Comparison of ENCODE assay signal across 18 cellular contexts in the genomic region with DNA sequence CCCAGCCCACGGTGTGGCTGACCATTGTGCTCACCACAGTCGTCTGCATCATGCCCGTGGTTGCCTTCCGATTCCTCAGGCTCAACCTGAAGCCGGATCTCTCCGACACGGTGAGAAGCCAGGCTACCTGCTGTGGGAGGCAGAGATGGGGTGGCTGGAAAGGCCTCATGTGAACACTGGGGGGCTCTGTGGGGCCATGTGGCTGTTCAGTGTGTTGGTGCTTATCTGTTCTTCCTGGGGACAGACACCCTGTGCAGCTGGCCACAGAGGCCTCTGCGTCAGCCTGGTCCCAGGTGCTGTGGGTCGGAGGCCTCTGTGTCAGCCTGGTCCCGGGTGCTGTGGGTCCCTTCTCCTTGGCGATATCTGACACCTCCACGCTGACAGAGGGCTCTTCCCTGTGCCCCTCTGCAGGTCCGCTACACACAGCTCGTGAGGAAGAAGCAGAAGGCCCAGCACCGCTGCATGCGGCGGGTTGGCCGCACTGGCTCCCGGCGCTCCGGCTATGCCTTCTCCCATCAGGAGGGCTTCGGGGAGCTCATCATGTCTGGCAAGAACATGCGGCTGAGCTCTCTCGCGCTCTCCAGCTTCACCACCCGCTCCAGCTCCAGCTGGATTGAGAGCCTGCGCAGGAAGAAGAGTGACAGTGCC. TPM values are rescaled to one million over a fixed set of nuclear protein-coding genes. Genes with fewer than 3 reads are reported as not detected.
DNase-seq lines count a peak whose midpoint lies in the region; ATAC-seq and TF ChIP-seq lines count a peak whose summit lies in the region.
"Had no signal": no experiment of that assay in that cellular context is flagged by ENCODE, and none has a peak within 500 bp of the region (broad histone marks: within the 10 kb centered on the region; RNA-seq: fewer than 3 reads in every experiment).

No MANE protein-coding gene starts in this region.

- no peaks in the 10 kb centered on the region for H3F3A ChIP-seq in PC-9 (ENCODE audit: insufficient read depth, low read depth)

- TF ChIP-seq CTCF in GM06990 (IDR thresholded peaks at IDR 0.05; ENCODE audit: insufficient read depth, low read length, poor library complexity, severe bottlenecking) (peak; percentile 27), PC-9 (conservative IDR thresholded peaks at IDR 0.05) (peak; percentile 29; the same call in 1 of the 2 replicates)

- H3K36me3 Mint-ChIP-seq in CD4-positive, CD25-positive, alpha-beta regulatory T cell: peaks cover 44% of the 10 kb centered on the region

- no peak overlapping the region for H3K4me3 ChIP-seq in CD4-positive, CD25-positive, alpha-beta regulatory T cell (ENCODE audit: low read depth, low read length)
- no peak overlapping the region for H3K4me3 ChIP-seq in GM06990 (replicated peaks; ENCODE audit: low read depth, low read length)
- H3K4me3 ChIP-seq in PC-9: no peak overlapping the region
- H3K4me3 ChIP-seq: ascending aorta, left lung, Peyer's patch, thoracic aorta had no signal

- no peaks in the 10 kb centered on the region for H3K9me2 ChIP-seq in PC-9 (ENCODE audit: insufficient read depth)

- no peaks in the 10 kb centered on the region for H3K79me2 ChIP-seq in PC-9 (ENCODE audit: low read depth)

- no TSS peak for BruUV-seq in PC-9 (replicated peaks; lab: Mats Ljungman, UMichigan)

- H3K27ac Mint-ChIP-seq in CD4-positive, CD25-positive, alpha-beta regulatory T cell: peak overlapping the region; percentile 15 to 86 (median 62)
- H3K27ac Mint-ChIP-seq: HFFc6 had no signal

- no peaks in the 10 kb centered on the region for H3K27me3 Mint-ChIP-seq in CD4-positive, CD25-positive, alpha-beta regulatory T cell
- H3K27me3 Mint-ChIP-seq: effector memory CD8-positive, alpha-beta T cell had no signal

- H3K4me1 Mint-ChIP-seq in CD4-positive, CD25-positive, alpha-beta regulatory T cell: peaks cover 16 to 89% (median 50%) of the 10 kb centered on the region in 4 donors

- no peak for TF ChIP-seq POLR2A in erythroblast (IDR thresholded peaks at IDR 0.05; ENCODE audit: low read length)

- no peak for DNase-seq in CD4-positive, CD25-positive, alpha-beta regulatory T cell
- DNase-seq in GM06990 (ENCODE audit: extremely low read depth, insufficient read length) (no peak), PC-9 (peak in 1 of 2 experiments; percentile 23), erythroblast (lab: John Stamatoyannopoulos, UW) (peak; percentile 70 to 71), DMS153 treated with DMSO at 0.1 percent for 48 hours (lab: John Stamatoyannopoulos, UW; ENCODE audit: unreplicated experiment) (no peak), NCI-H526 treated with DMSO at 0.1 percent for 48 hours (lab: John Stamatoyannopoulos, UW) (no peak), NCI-H2081 (lab: John Stamatoyannopoulos, UW) (no peak)
- DNase-seq: activated CD8-positive, alpha-beta memory T cell treated with anti-CD3 and anti-CD28 coated beads, Interleukin-2, amount 50 U/mL, for 48 hours; DMS53; effector memory CD8-positive, alpha-beta T cell; HFFc6; left lung; Peyer's patch; small intestine had no signal

- POLR2A ChIA-PET in PC-9 (lab: Charles Lee; ENCODE audit: unreplicated experiment): interaction anchor here (0.5 to 0.7 kb wide), 2 partner anchors 13 to 159 kb away, joined by 4 read pairs; no protein-coding TSS in a partner anchor

- no peak for ATAC-seq in CD4-positive, CD25-positive, alpha-beta regulatory T cell (ENCODE audit: low read depth in 2 of 2)
- ATAC-seq: effector memory CD8-positive, alpha-beta T cell; left lung had no signal

- H3K4me3 Mint-ChIP-seq in CD4-positive, CD25-positive, alpha-beta regulatory T cell: peak overlapping the region in 3 of 4 donors; percentile 21 to 47 (median 29)
- H3K4me3 Mint-ChIP-seq: effector memory CD8-positive, alpha-beta T cell; HFFc6; neural crest cell had no signal

- no peaks in the 10 kb centered on the region for H4K20me1 ChIP-seq in PC-9 (ENCODE audit: insufficient read depth)

- CTCF ChIA-PET in PC-9 (lab: Charles Lee): no interaction called here

- no peak overlapping the region for H3K4me2 ChIP-seq in PC-9

- intact Hi-C loops in PC-9 (cut with micrococcal nuclease; ENCODE audit: unreplicated experiment): loop anchor here (2.0 kb wide), 1 partner anchor 130 kb away; no protein-coding TSS in a partner anchor

- peaks cover 65% of the 10 kb centered on the region for H3K36me3 ChIP-seq in CD4-positive, CD25-positive, alpha-beta regulatory T cell (ENCODE audit: control insufficient read depth, insufficient read depth, low read length)
- H3K36me3 ChIP-seq in GM06990 (ENCODE audit: control insufficient read depth, insufficient read depth, low read length) (peaks cover 33% of the 10 kb centered on the region), PC-9 (ENCODE audit: low read depth) (no peaks in the 10 kb centered on the region)

- H3K9me3 Mint-ChIP-seq in CD4-positive, CD25-positive, alpha-beta regulatory T cell: no peaks in the 10 kb centered on the region
- H3K9me3 Mint-ChIP-seq: effector memory CD8-positive, alpha-beta T cell; HFFc6; IgD-negative memory B cell; neural crest cell had no signal

- H2AFZ ChIP-seq in PC-9: no peak overlapping the region

- H3K4me1 ChIP-seq in CD4-positive, CD25-positive, alpha-beta regulatory T cell (ENCODE audit: control insufficient read depth, insufficient read depth, low read length, poor library complexity, severe bottlenecking): peaks cover 91% of the 10 kb centered on the region
- H3K4me1 ChIP-seq in PC-9 (replicated peaks; ENCODE audit: insufficient read depth): no peaks in the 10 kb centered on the region

- H3K9me3 ChIP-seq in CD4-positive, CD25-positive, alpha-beta regulatory T cell (ENCODE audit: control insufficient read depth in 2 of 2, low read length in 2 of 2): no peaks in the 10 kb centered on the region
- no peaks in the 10 kb centered on the region for H3K9me3 ChIP-seq in PC-9 (ENCODE audit: insufficient read depth, low read depth)
- H3K9me3 ChIP-seq: ascending aorta, left lung, Peyer's patch, thoracic aorta had no signal

- no peaks in the 10 kb centered on the region for H3K27me3 ChIP-seq in CD4-positive, CD25-positive, alpha-beta regulatory T cell (ENCODE audit: control insufficient read depth, insufficient read depth, low read length)
- no peaks in the 10 kb centered on the region for H3K27me3 ChIP-seq in GM06990 (replicated peaks; ENCODE audit: control insufficient read depth, insufficient read depth, low read length)
- H3K27me3 ChIP-seq in PC-9 (ENCODE audit: insufficient read depth, low read depth): peaks cover 35% of the 10 kb centered on the region
- H3K27me3 ChIP-seq: ascending aorta, Peyer's patch had no signal

- no peak overlapping the region for H3K27ac ChIP-seq in CD4-positive, CD25-positive, alpha-beta regulatory T cell (ENCODE audit: insufficient read depth, low read length, poor library complexity, severe bottlenecking)
- no peak overlapping the region for H3K27ac ChIP-seq in PC-9
- H3K27ac ChIP-seq: ascending aorta, left lung, Peyer's patch, thoracic aorta had no signal

RNA-seq across cellular contexts. Expression of a gene that starts 23.2 kb away (rescaled TPM):
- total RNA-seq in CD4-positive, CD25-positive, alpha-beta regulatory T cell: 267 TPM
- 100 to 1,000 TPM in 2 of 4 donors, 10 to 100 TPM in 2; 76.0 to 127 (median 104) TPM for polyA plus RNA-seq in CD4-positive, CD25-positive, alpha-beta regulatory T cell
- total RNA-seq in PC-9 (2021): 0.07 and 1.4 TPM in 2 replicates

RNA-seq across cellular contexts. Expression of a gene that starts 27.7 kb away (rescaled TPM):
- 0.81 TPM for total RNA-seq in CD4-positive, CD25-positive, alpha-beta regulatory T cell
- polyA plus RNA-seq in CD4-positive, CD25-positive, alpha-beta regulatory T cell: not detected
- not detected in 2 replicates for total RNA-seq in PC-9 (2021)
- total RNA-seq: ascending aorta, HFFc6, neural crest cell, thoracic aorta had no signal
- polyA plus RNA-seq: IgD-negative memory B cell had no signal

RNA-seq across cellular contexts. Expression of a gene that starts 56.6 kb away (rescaled TPM):
- total RNA-seq in CD4-positive, CD25-positive, alpha-beta regulatory T cell: 135 TPM
- 10 to 100 TPM; 54.5 to 84.4 (median 62.2) TPM for polyA plus RNA-seq in CD4-positive, CD25-positive, alpha-beta regulatory T cell
- total RNA-seq in PC-9 (2021): 1.5 and 3.2 TPM in 2 replicates

Comparison
In these comparisons a context has a peak if more than half of its experiments do, and no peak if none do; other contexts are left out.
1. DNase-seq: peak in erythroblast (2 of 2); none in CD4-positive, CD25-positive, alpha-beta regulatory T cell (0 of 3), GM06990 (single experiment), DMS153 treated with DMSO at 0.1 percent for 48 hours (single experiment), NCI-H526 treated with DMSO at 0.1 percent for 48 hours (single experiment) and NCI-H2081 (0 of 2).
2. RNA of a gene that starts 23.2 kb away (total RNA-seq): 267 TPM in CD4-positive, CD25-positive, alpha-beta regulatory T cell (single experiment); 0.07 to 1.4 TPM in PC-9; every median in the first group is over 100 times any median in the second.
3. RNA of a gene that starts 56.6 kb away (total RNA-seq): 135 TPM in CD4-positive, CD25-positive, alpha-beta regulatory T cell (single experiment); 1.5 to 3.2 TPM in PC-9; every median in the first group is over 10 times any median in the second.